In the genomic region with DNA sequence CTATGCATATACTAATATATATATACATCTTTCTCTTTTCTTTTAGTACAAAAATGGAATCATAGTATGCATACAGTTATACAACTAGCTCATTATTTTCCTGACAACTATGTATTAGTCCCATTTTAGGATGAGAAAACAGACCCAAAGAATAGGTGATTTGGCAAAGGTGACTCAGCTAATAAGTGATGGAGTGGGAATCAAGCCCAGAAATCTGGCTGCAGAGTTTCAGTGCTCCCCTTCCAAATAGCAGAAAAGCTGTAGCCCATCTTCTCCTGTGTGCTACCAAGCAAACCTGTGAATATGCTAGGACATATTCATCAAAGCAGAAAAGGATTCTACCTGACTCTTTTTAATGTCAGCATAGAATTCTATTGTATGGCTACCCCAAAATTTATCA, we compare ENCODE assay signal across 9 cellular contexts.
"Had no signal": no experiment of that assay in that cellular context is flagged by ENCODE, and none has a peak within 500 bp of the region (broad histone marks: within the 10 kb centered on the region; RNA-seq: fewer than 3 reads in every experiment).

No MANE protein-coding gene starts in this region.

- H3K4me3 ChIP-seq: HAP-1, K562 had no signal

- H3K27ac Mint-ChIP-seq: HFFc6 had no signal

- H3K9me3 Mint-ChIP-seq: HFFc6 had no signal

- H3K36me3 ChIP-seq: HAP-1 had no signal

- H3K4me1 ChIP-seq: HAP-1 had no signal

- H3K27ac ChIP-seq: HL-60 had no signal

- DNase-seq: GOT3, H7, HFFc6, KG1 had no signal

- H3K4me3 Mint-ChIP-seq: HFFc6 had no signal

- ATAC-seq: HCT116, HepG2, K562 had no signal
